19 cellular contexts compared by ENCODE assay signal in the genomic region with DNA sequence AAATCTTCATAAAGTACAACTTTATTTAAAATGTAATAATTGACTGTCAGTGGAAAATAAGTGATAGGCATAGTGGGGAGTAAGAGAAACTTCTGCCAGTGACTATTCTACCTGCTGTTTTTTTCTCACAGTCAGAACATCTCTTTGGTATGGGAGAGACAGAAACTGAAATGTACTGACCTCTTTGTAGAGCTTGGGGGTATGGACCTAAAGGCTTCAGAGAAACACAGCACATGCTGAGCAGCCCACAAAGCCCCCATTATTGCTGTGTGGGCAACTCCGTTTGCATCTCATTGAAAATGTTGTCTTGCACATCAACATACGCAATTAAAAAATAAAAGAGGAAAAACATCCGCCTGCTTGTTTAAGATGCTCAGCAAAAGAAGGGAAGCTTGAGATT.
DNase-seq lines count a peak whose midpoint lies in the region; ATAC-seq and TF ChIP-seq lines count a peak whose summit lies in the region.
"Had no signal": no experiment of that assay in that cellular context is flagged by ENCODE, and none has a peak within 500 bp of the region (broad histone marks: within the 10 kb centered on the region; RNA-seq: fewer than 3 reads in every experiment).

No MANE protein-coding gene starts in this region.

- H3K27me3 Mint-ChIP-seq in GM23338 (ENCODE audit: insufficient read depth, low read depth, poor library complexity): no peaks in the 10 kb centered on the region
- no peaks in the 10 kb centered on the region for H3K27me3 Mint-ChIP-seq in WTC11 (ENCODE audit: low read depth)
- H3K27me3 Mint-ChIP-seq in glutamatergic neuron (ENCODE audit: unreplicated experiment): peaks cover 2% of the 10 kb centered on the region
- H3K27me3 Mint-ChIP-seq in MCF 10A (ENCODE audit: insufficient read depth, unreplicated experiment): no peaks in the 10 kb centered on the region
- H3K27me3 Mint-ChIP-seq: B cell; CD4-positive, CD25-positive, alpha-beta regulatory T cell had no signal

- H3K9me2 ChIP-seq in GM23338 (ENCODE audit: insufficient read depth): peaks cover 5% of the 10 kb centered on the region; the same call in 1 of the 2 replicates

- peaks cover 0 to 5% (median 0%) of the 10 kb centered on the region in 3 donors for H3K9me3 ChIP-seq in tibial artery
- H3K9me3 ChIP-seq: Caco-2 had no signal

- H3K79me2 ChIP-seq in GM23338 (replicated peaks; ENCODE audit: insufficient read depth): no peaks in the 10 kb centered on the region

- CTCF ChIA-PET in WTC11 (lab: Charles Lee): interaction anchor here (0.6 to 2.3 kb wide), 5 partner anchors 15 to 811 kb away, joined by 3 to 7 read pairs (median 3); no protein-coding TSS in a partner anchor
- CTCF ChIA-PET in MCF 10A (lab: Yijun Ruan, JAX): interaction anchor here (0.6 to 1.0 kb wide), 7 partner anchors 122 to 1915 kb away, joined by 3 to 4 read pairs (median 3); partner anchors contain the start of gene SEMA6D

- intact Hi-C loops in tibial artery (cut with DNase I; ENCODE audit: low total_unique reads) (no loop called here), MCF 10A (cut with micrococcal nuclease) (no loop called here)

- H4K20me1 ChIP-seq in GM23338 (replicated peaks; ENCODE audit: insufficient read depth): no peaks in the 10 kb centered on the region
- H4K20me1 ChIP-seq: BLaER1 had no signal

- ATAC-seq in GM23338 (peak; percentile 91), WTC11 (peak; percentile 72)
- ATAC-seq: CD8-positive, alpha-beta T cell had no signal

- peaks cover 17% of the 10 kb centered on the region for H3K36me3 Mint-ChIP-seq in GM23338 (ENCODE audit: low read depth)
- H3K36me3 Mint-ChIP-seq in WTC11: peaks cover 18% of the 10 kb centered on the region
- peaks cover 26% of the 10 kb centered on the region for H3K36me3 Mint-ChIP-seq in glutamatergic neuron (ENCODE audit: unreplicated experiment)
- H3K36me3 Mint-ChIP-seq in MCF 10A (ENCODE audit: insufficient read depth, unreplicated experiment): no peaks in the 10 kb centered on the region
- H3K36me3 Mint-ChIP-seq: CD4-positive, CD25-positive, alpha-beta regulatory T cell; CD8-positive, alpha-beta T cell had no signal

- H3K36me3 ChIP-seq in GM23338 (ENCODE audit: insufficient read depth) (no peaks in the 10 kb centered on the region), tibial artery (no peaks in the 10 kb centered on the region)
- H3K36me3 ChIP-seq: BLaER1 had no signal

- POLR2A ChIA-PET in WTC11 (lab: Charles Lee): no interaction called here
- POLR2A ChIA-PET in MCF 10A (lab: Yijun Ruan, JAX): no interaction called here

- H3K4me3 ChIP-seq in GM23338 (no peak overlapping the region), tibial artery (no peak overlapping the region)
- H3K4me3 ChIP-seq: BLaER1, GM23248 had no signal

- no TSS peak for BruUV-seq in MCF 10A (replicated peaks; lab: Mats Ljungman, UMichigan)

- DNase-seq in GM23338 (ENCODE audit: low spot score) (no peak), WTC11 (ENCODE audit: low spot score) (no peak), glutamatergic neuron (no peak), iPS-NIHi11 (ENCODE audit: low spot score) (peak; percentile 17), T-helper 2 cell (no peak), tibial artery (no peak), MCF 10A (ENCODE audit: unreplicated experiment) (no peak)
- no peak for DNase-seq in activated CD4-positive, alpha-beta T cell treated with anti-CD3 and anti-CD28 coated beads for 48 hours
- DNase-seq: Caco-2; CD4-positive, CD25-positive, alpha-beta regulatory T cell; CD8-positive, alpha-beta T cell; DMS153; DND-41; GM23248; HCEC 1CT had no signal

- H3K4me2 ChIP-seq in GM23338: peak overlapping the region; percentile 69
- H3K4me2 ChIP-seq: BLaER1 had no signal

- no peak overlapping the region for H3K27ac ChIP-seq in GM23338 (ENCODE audit: low read depth)
- no peak overlapping the region for H3K27ac ChIP-seq in tibial artery
- H3K27ac ChIP-seq: 22Rv1, BLaER1, C4-2B, GM23248 had no signal

- no peaks in the 10 kb centered on the region for H3F3A ChIP-seq in GM23338 (replicated peaks; ENCODE audit: low read depth)

- H3K27me3 ChIP-seq in GM23338 (ENCODE audit: insufficient read depth): no peaks in the 10 kb centered on the region
- H3K27me3 ChIP-seq in tibial artery: no peaks in the 10 kb centered on the region
- H3K27me3 ChIP-seq: BLaER1 had no signal

- H3K4me1 ChIP-seq in GM23338 (ENCODE audit: insufficient read depth) (peaks cover 19% of the 10 kb centered on the region), tibial artery (no peaks in the 10 kb centered on the region)
- H3K4me1 ChIP-seq: BLaER1, Caco-2 had no signal

- H3K4me1 Mint-ChIP-seq in GM23338 (peaks cover 25% of the 10 kb centered on the region), WTC11 (peaks cover 24% of the 10 kb centered on the region), glutamatergic neuron (ENCODE audit: low read depth, unreplicated experiment) (peaks cover 19% of the 10 kb centered on the region), MCF 10A (ENCODE audit: insufficient read depth, unreplicated experiment) (no peaks in the 10 kb centered on the region)
- H3K4me1 Mint-ChIP-seq: B cell; CD4-positive, CD25-positive, alpha-beta regulatory T cell had no signal

- peak overlapping the region; percentile 35; the same call in 1 of the 2 replicates for H2AFZ ChIP-seq in GM23338
- H2AFZ ChIP-seq: GM23248 had no signal

- H3K4me3 Mint-ChIP-seq in GM23338 (peak overlapping the region; percentile 3; the same call in 1 of the 3 replicates), WTC11 (no peak overlapping the region), glutamatergic neuron (ENCODE audit: unreplicated experiment) (no peak overlapping the region), MCF 10A (ENCODE audit: unreplicated experiment) (no peak overlapping the region)
- H3K4me3 Mint-ChIP-seq: B cell; CD4-positive, CD25-positive, alpha-beta regulatory T cell; CD8-positive, alpha-beta T cell had no signal

- no peak for TF ChIP-seq CTCF in GM23338 (conservative IDR thresholded peaks at IDR 0.05; ENCODE audit: low read depth in 2 of 2)
- TF ChIP-seq CTCF in WTC11 (IDR thresholded peaks at IDR 0.05): no peak
- no peak for TF ChIP-seq CTCF in glutamatergic neuron (IDR thresholded peaks at IDR 0.05; ENCODE audit: partially characterized antibody, unreplicated experiment)
- TF ChIP-seq CTCF in tibial artery (IDR thresholded peaks at IDR 0.05): no peak
- TF ChIP-seq CTCF in MCF 10A (IDR thresholded peaks at IDR 0.05; ENCODE audit: unreplicated experiment): no peak

- no peak overlapping the region for H3K27ac Mint-ChIP-seq in GM23338
- peak overlapping the region; percentile 69; the same call in 1 of the 2 replicates for H3K27ac Mint-ChIP-seq in WTC11
- peak overlapping the region; percentile 14 for H3K27ac Mint-ChIP-seq in glutamatergic neuron (ENCODE audit: unreplicated experiment)
- no peak overlapping the region for H3K27ac Mint-ChIP-seq in MCF 10A (ENCODE audit: low read depth, unreplicated experiment)
- H3K27ac Mint-ChIP-seq: B cell; CD4-positive, CD25-positive, alpha-beta regulatory T cell; CD8-positive, alpha-beta T cell had no signal

- H3K9me3 Mint-ChIP-seq in GM23338: peaks cover 19% of the 10 kb centered on the region
- peaks cover 23% of the 10 kb centered on the region for H3K9me3 Mint-ChIP-seq in WTC11
- peaks cover 12% of the 10 kb centered on the region for H3K9me3 Mint-ChIP-seq in glutamatergic neuron (ENCODE audit: unreplicated experiment)
- peaks cover 8% of the 10 kb centered on the region for H3K9me3 Mint-ChIP-seq in MCF 10A (ENCODE audit: unreplicated experiment)

TF ChIP-seq in GM23338, 12 proteins besides CTCF, POLR2A, EP300 and RAD21 (continues in another document):
- TF ChIP-seq EZH2phosphoT487 (IDR thresholded peaks at IDR 0.05; ENCODE audit: unreplicated experiment) (no peak), JUNB (IDR thresholded peaks at IDR 0.05; ENCODE audit: unreplicated experiment) (no peak)

TF ChIP-seq in WTC11, 78 proteins besides CTCF, POLR2A, EP300 and RAD21:
- no peak for TF ChIP-seq TEAD4 (CRISPR knock-in tag; IDR thresholded peaks at IDR 0.05)
- no peak for TF ChIP-seq ZNF121 (CRISPR knock-in tag; IDR thresholded peaks at IDR 0.05)
- no peak for TF ChIP-seq ZMAT4 (CRISPR knock-in tag; IDR thresholded peaks at IDR 0.05)
- no peak for TF ChIP-seq ZBTB43 (CRISPR knock-in tag; IDR thresholded peaks at IDR 0.05)

Comparison
In these comparisons a context has a peak if more than half of its experiments do, and no peak if none do; other contexts are left out.
1. H3K27ac Mint-ChIP-seq: peak in WTC11 (single experiment) and glutamatergic neuron (single experiment); none in GM23338 (single experiment) and MCF 10A (single experiment).